Comparison of ENCODE assay signal across 8 cellular contexts in the genomic region with DNA sequence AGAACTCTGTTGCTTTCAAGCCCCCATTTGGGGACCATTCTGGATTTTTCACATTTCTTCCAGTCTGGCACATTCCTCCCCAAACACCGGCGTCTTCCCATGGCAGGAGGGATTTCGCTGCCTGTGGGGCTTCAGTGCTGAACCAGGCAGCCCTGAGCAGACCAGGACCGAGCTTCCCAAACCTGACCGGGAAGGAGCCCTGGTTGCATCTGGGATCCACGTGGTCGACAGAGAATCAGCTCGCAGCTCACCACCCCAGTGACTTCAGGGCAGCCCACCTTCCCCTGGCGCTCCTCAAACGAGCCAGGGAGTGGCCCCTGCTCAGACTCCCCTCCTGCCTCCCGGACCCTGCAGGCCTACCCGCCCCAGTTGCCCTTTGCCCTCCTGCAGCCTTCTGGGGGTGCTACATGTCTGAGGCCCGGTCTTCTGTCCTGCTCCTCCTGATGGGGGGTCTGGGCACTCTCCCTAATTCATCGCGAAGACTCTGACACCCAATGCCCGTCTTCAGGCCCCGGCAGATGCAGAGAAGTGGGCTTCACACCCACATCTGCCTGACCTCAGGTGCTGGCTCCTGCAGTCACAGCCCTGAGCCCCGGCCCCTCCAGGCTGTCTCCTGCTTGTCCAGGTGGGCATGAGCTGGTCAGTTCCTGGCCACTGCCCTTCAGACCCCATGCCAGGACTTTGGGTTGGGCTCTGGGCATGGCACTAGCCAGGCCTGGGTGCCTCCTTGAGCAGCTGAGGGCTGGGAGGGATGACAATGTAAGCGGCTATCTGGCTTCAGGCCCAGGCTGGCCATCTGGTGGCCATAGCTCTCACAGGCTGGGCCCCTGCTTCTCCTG. TPM values are rescaled to one million over a fixed set of nuclear protein-coding genes. Genes with fewer than 3 reads are reported as not detected.
DNase-seq lines count a peak whose midpoint lies in the region; ATAC-seq, FAIRE-seq and TF ChIP-seq lines count a peak whose summit lies in the region.

No MANE protein-coding gene starts in this region.

- FAIRE-seq in HTR-8/SVneo (lab: Jason Lieb, UNC), result no peak

- H3K36me3 ChIP-seq in cardiac muscle cell, result no peaks in the 10 kb centered on the region
- no peaks in the 10 kb centered on the region for H3K36me3 ChIP-seq in upper lobe of right lung

- H3K9me3 ChIP-seq in cardiac muscle cell (ENCODE audit: low read depth) (no peaks in the 10 kb centered on the region), upper lobe of right lung (no peaks in the 10 kb centered on the region)

- H3K27ac Mint-ChIP-seq in activated naive CD8-positive, alpha-beta T cell treated with anti-CD3 and anti-CD28 coated beads, Interleukin-2, amount 10 ng/mL, durations not matched to agents 7 days and 5 days, result no peak overlapping the region

- no peaks in the 10 kb centered on the region for H3K36me3 Mint-ChIP-seq in activated naive CD8-positive, alpha-beta T cell treated with anti-CD3 and anti-CD28 coated beads, Interleukin-2, amount 10 ng/mL, durations not matched to agents 7 days and 5 days

- peaks cover 5% of the 10 kb centered on the region for H3K4me1 Mint-ChIP-seq in activated naive CD8-positive, alpha-beta T cell treated with anti-CD3 and anti-CD28 coated beads, Interleukin-2, amount 10 ng/mL, durations not matched to agents 7 days and 5 days

- no peaks in the 10 kb centered on the region for H3K9me3 Mint-ChIP-seq in activated naive CD8-positive, alpha-beta T cell treated with anti-CD3 and anti-CD28 coated beads, Interleukin-2, amount 10 ng/mL, durations not matched to agents 7 days and 5 days

- H3K4me3 ChIP-seq in cardiac muscle cell (peak overlapping the region; percentile 34), upper lobe of right lung (peak overlapping the region; percentile 58)

- H3K27me3 Mint-ChIP-seq in activated naive CD8-positive, alpha-beta T cell treated with anti-CD3 and anti-CD28 coated beads, Interleukin-2, amount 10 ng/mL, durations not matched to agents 7 days and 5 days, result peaks cover 14% of the 10 kb centered on the region

- intact Hi-C loops in Right ventricle myocardium inferior (cut with DNase I), result loop anchor here (5.0 to 10.0 kb wide), 2 partner anchors 96 to 467 kb away; no protein-coding TSS in a partner anchor
- intact Hi-C loops in upper lobe of right lung (cut with DNase I), result no loop called here

- no peak for TF ChIP-seq CTCF in cardiac muscle cell (IDR thresholded peaks at IDR 0.05; ENCODE audit: low read depth, low read length)
- no peak for TF ChIP-seq CTCF in upper lobe of right lung (IDR thresholded peaks at IDR 0.05)

- H3K4me1 ChIP-seq in cardiac muscle cell (ENCODE audit: low read depth) (peaks cover 7% of the 10 kb centered on the region), upper lobe of right lung (peaks cover 13% of the 10 kb centered on the region)

- no peak overlapping the region for H3K27ac ChIP-seq in cardiac muscle cell
- peak overlapping the region; percentile 31 for H3K27ac ChIP-seq in upper lobe of right lung

- H3K27me3 ChIP-seq in cardiac muscle cell (peaks cover 17% of the 10 kb centered on the region), upper lobe of right lung (no peaks in the 10 kb centered on the region)

- DNase-seq in cardiac muscle cell (ENCODE audit: low read depth in 1 of 2, low spot score in 1 of 2) (no peak), Right ventricle myocardium inferior (ENCODE audit: missing footprints) (no peak), left kidney (ENCODE audit: low read depth, low spot score) (peak; percentile 38), upper lobe of right lung (peak; percentile 59), HTR-8/SVneo (ENCODE audit: insufficient read length, low spot score) (no peak), T-helper 9 cell (no peak), NCI-H2227 treated with DMSO at 0.1 percent for 48 hours (lab: John Stamatoyannopoulos, UW) (no peak)
- DNase-seq in activated naive CD8-positive, alpha-beta T cell treated with anti-CD3 and anti-CD28 coated beads, Interleukin-2, amount 10 ng/mL, durations not matched to agents 7 days and 5 days, result peak; percentile 32

- H3K4me3 Mint-ChIP-seq in activated naive CD8-positive, alpha-beta T cell treated with anti-CD3 and anti-CD28 coated beads, Interleukin-2, amount 10 ng/mL, durations not matched to agents 7 days and 5 days, result peak overlapping the region; percentile 78

- ATAC-seq in Right ventricle myocardium inferior (no peak), upper lobe of right lung (no peak)
- no peak for ATAC-seq in activated naive CD8-positive, alpha-beta T cell treated with anti-CD3 and anti-CD28 coated beads, Interleukin-2, amount 10 ng/mL, durations not matched to agents 7 days and 5 days (ENCODE audit: low read depth)

- POLR2A ChIA-PET in activated naive CD8-positive, alpha-beta T cell treated with anti-CD3 and anti-CD28 coated beads, Interleukin-2, amount 10 ng/mL, durations not matched to agents 7 days and 5 days (lab: Charles Lee), result no interaction called here

RNA-seq across cellular contexts. Expression of a gene that starts 26.2 kb away (rescaled TPM):
- not detected in 2 replicates for total RNA-seq in cardiac muscle cell
- polyA plus RNA-seq in cardiac muscle cell, result not detected in 2 replicates
- not detected for total RNA-seq in Right ventricle myocardium inferior
- total RNA-seq in activated naive CD8-positive, alpha-beta T cell treated with anti-CD3 and anti-CD28 coated beads, Interleukin-2, amount 10 ng/mL, durations not matched to agents 7 days and 5 days, result not detected
- not detected for total RNA-seq in upper lobe of right lung

RNA-seq across cellular contexts. Expression of a gene that starts 54.0 kb away (rescaled TPM):
- total RNA-seq in cardiac muscle cell (57.4 and 60.7 TPM in 2 replicates), Right ventricle myocardium inferior (30.1 TPM), upper lobe of right lung (27.7 TPM)
- polyA plus RNA-seq in cardiac muscle cell, result 43.7 and 59.8 TPM in 2 replicates
- 10 to 100 TPM; 29.0 to 29.2 TPM for total RNA-seq in activated naive CD8-positive, alpha-beta T cell treated with anti-CD3 and anti-CD28 coated beads, Interleukin-2, amount 10 ng/mL, durations not matched to agents 7 days and 5 days

RNA-seq across cellular contexts. Expression of a gene that starts 54.2 kb away (rescaled TPM):
- 38.3 and 42.3 TPM in 2 replicates for total RNA-seq in cardiac muscle cell
- polyA plus RNA-seq in cardiac muscle cell, result 30.1 and 33.6 TPM in 2 replicates
- total RNA-seq in Right ventricle myocardium inferior, result 7.1 TPM
- 10 to 100 TPM; 20.4 to 21.6 TPM for total RNA-seq in activated naive CD8-positive, alpha-beta T cell treated with anti-CD3 and anti-CD28 coated beads, Interleukin-2, amount 10 ng/mL, durations not matched to agents 7 days and 5 days
- 15.1 TPM for total RNA-seq in upper lobe of right lung

Comparison
In these comparisons a context has a peak if more than half of its experiments do, and no peak if none do; other contexts are left out.
1. DNase-seq: peak in activated naive CD8-positive, alpha-beta T cell treated with anti-CD3 and anti-CD28 coated beads, Interleukin-2, amount 10 ng/mL, durations not matched to agents 7 days and 5 days (single experiment), left kidney (single experiment) and upper lobe of right lung (single experiment); none in cardiac muscle cell (0 of 2), Right ventricle myocardium inferior (single experiment), HTR-8/SVneo (single experiment), T-helper 9 cell (single experiment) and NCI-H2227 treated with DMSO at 0.1 percent for 48 hours (single experiment).